In genomic region chr2:135913726-135914365, GRCh38 we compare ENCODE assay signal across 8 cellular contexts. TPM values are rescaled to one million over a fixed set of nuclear protein-coding genes. Genes with fewer than 3 reads are reported as not detected.
DNase-seq lines count a peak whose midpoint lies in the region; ATAC-seq and TF ChIP-seq lines count a peak whose summit lies in the region.

No MANE protein-coding gene starts in this region.

- H3K4me3 ChIP-seq in SU-DHL-6 (ENCODE audit: insufficient read depth, low read length, poor library complexity, severe bottlenecking): no peak overlapping the region
- no peak overlapping the region for H3K4me3 ChIP-seq in naive thymus-derived CD4-positive, alpha-beta T cell (ENCODE audit: low read length)

- no peaks in the 10 kb centered on the region for H3K9me3 Mint-ChIP-seq in activated CD8-positive, alpha-beta memory T cell treated with anti-CD3 and anti-CD28 coated beads, Interleukin-2, amount 10 ng/mL, durations not matched to agents 7 days and 5 days (ENCODE audit: low read depth)
- peaks cover 0 to under 1% (median 0%) of the 10 kb centered on the region in 11 donors for H3K9me3 Mint-ChIP-seq in naive thymus-derived CD4-positive, alpha-beta T cell

- no peaks in the 10 kb centered on the region for H3K9me3 ChIP-seq in SU-DHL-6 (ENCODE audit: insufficient read depth, low read length)
- no peaks in the 10 kb centered on the region for H3K9me3 ChIP-seq in naive thymus-derived CD4-positive, alpha-beta T cell (ENCODE audit: control insufficient read depth in 2 of 3, low read length in 3 of 3)

- peaks cover 54% of the 10 kb centered on the region for H3K36me3 ChIP-seq in SU-DHL-6 (ENCODE audit: low read length)
- H3K36me3 ChIP-seq in naive thymus-derived CD4-positive, alpha-beta T cell (ENCODE audit: control insufficient read depth in 2 of 3, insufficient read depth in 3 of 3, low read length in 3 of 3): peaks cover 4 to 18% (median 6%) of the 10 kb centered on the region in 3 experiments

- H3K27me3 Mint-ChIP-seq in activated CD8-positive, alpha-beta memory T cell treated with anti-CD3 and anti-CD28 coated beads, Interleukin-2, amount 10 ng/mL, durations not matched to agents 7 days and 5 days: no peaks in the 10 kb centered on the region
- no peaks in the 10 kb centered on the region for H3K27me3 Mint-ChIP-seq in naive thymus-derived CD4-positive, alpha-beta T cell

- peak overlapping the region; percentile 34 for H3K4me2 ChIP-seq in SU-DHL-6 (ENCODE audit: low read depth, low read length, poor library complexity, severe bottlenecking)

- POLR2A ChIA-PET in naive thymus-derived CD4-positive, alpha-beta T cell (lab: Charles Lee): interaction anchor here (0.6 to 2.2 kb wide), 9 partner anchors 11 to 473 kb away, joined by 3 to 17 read pairs (median 5); no protein-coding TSS in a partner anchor

- TF ChIP-seq CTCF in SU-DHL-6 (IDR thresholded peaks at IDR 0.05; ENCODE audit: insufficient read depth, low read length, poor library complexity, severe bottlenecking): peak; percentile 69

- H4K20me1 ChIP-seq in SU-DHL-6 (ENCODE audit: low read depth, low read length): no peaks in the 10 kb centered on the region

- H3K27ac ChIP-seq in SU-DHL-6 (ENCODE audit: low read depth, low read length): peak overlapping the region; percentile 73
- H3K27ac ChIP-seq in naive thymus-derived CD4-positive, alpha-beta T cell (ENCODE audit: low read depth, low read length): no peak overlapping the region

- DNase-seq in activated CD8-positive, alpha-beta memory T cell treated with anti-CD3 and anti-CD28 coated beads, Interleukin-2, amount 10 ng/mL, durations not matched to agents 7 days and 5 days: peak; percentile 47
- DNase-seq in activated CD8-positive, alpha-beta memory T cell treated with anti-CD3 and anti-CD28 coated beads, Interleukin-2, amount 50 U/mL, for 48 hours: no peak
- DNase-seq in KG1 (lab: John Stamatoyannopoulos, UW) (peak; percentile 33), dermis microvascular lymphatic vessel endothelial cell (ENCODE audit: low read depth in 2 of 2) (peak; percentile 21 to 51)
- DNase-seq in naive thymus-derived CD4-positive, alpha-beta T cell: peak in 7 of 9 donors; percentile 36 to 67 (median 60)

- CTCF ChIA-PET in activated CD8-positive, alpha-beta memory T cell treated with anti-CD3 and anti-CD28 coated beads, Interleukin-2, amount 10 ng/mL, durations not matched to agents 7 days and 5 days (lab: Charles Lee): interaction anchor here (0.6 to 7.4 kb wide), 33 partner anchors 8 to 510 kb away, joined by 3 to 109 read pairs (median 4); no protein-coding TSS in a partner anchor
- CTCF ChIA-PET in naive thymus-derived CD4-positive, alpha-beta T cell (lab: Charles Lee): interaction anchor here (0.6 to 7.9 kb wide), 20 partner anchors 9 to 484 kb away, joined by 3 to 270 read pairs (median 4); partner anchors contain the start of gene DARS1

- peak; percentile 45 for ATAC-seq in activated CD8-positive, alpha-beta memory T cell treated with anti-CD3 and anti-CD28 coated beads, Interleukin-2, amount 10 ng/mL, durations not matched to agents 7 days and 5 days
- ATAC-seq in naive thymus-derived CD4-positive, alpha-beta T cell: peak; percentile 63
- ATAC-seq in HG03520 (IDR thresholded peaks at IDR 0.05; ENCODE audit: unreplicated experiment): no peak
- no peak for ATAC-seq in GM18520 (IDR thresholded peaks at IDR 0.05; ENCODE audit: unreplicated experiment)

- H3K9ac ChIP-seq in SU-DHL-6 (ENCODE audit: low read length): peak overlapping the region; percentile 22; the same call in 1 of the 2 replicates

- H3K9me2 ChIP-seq in SU-DHL-6 (replicated peaks; ENCODE audit: insufficient read depth, low read length): no peaks in the 10 kb centered on the region

- H3K27ac Mint-ChIP-seq in activated CD8-positive, alpha-beta memory T cell treated with anti-CD3 and anti-CD28 coated beads, Interleukin-2, amount 10 ng/mL, durations not matched to agents 7 days and 5 days: no peak overlapping the region
- peak overlapping the region in 6 of 9 donors; percentile 34 to 82 (median 55) for H3K27ac Mint-ChIP-seq in naive thymus-derived CD4-positive, alpha-beta T cell

- H2AFZ ChIP-seq in SU-DHL-6 (ENCODE audit: low read depth, low read length, severe bottlenecking): no peak overlapping the region

- peaks cover 58% of the 10 kb centered on the region for H3F3A ChIP-seq in SU-DHL-6 (ENCODE audit: insufficient read depth)

- H3K79me2 ChIP-seq in SU-DHL-6 (ENCODE audit: insufficient read depth, low read length): no peaks in the 10 kb centered on the region; the same call in 1 of the 2 replicates

- no peaks in the 10 kb centered on the region for H3K27me3 ChIP-seq in SU-DHL-6 (ENCODE audit: low read length)
- no peaks in the 10 kb centered on the region for H3K27me3 ChIP-seq in naive thymus-derived CD4-positive, alpha-beta T cell (ENCODE audit: control insufficient read depth in 2 of 2, insufficient read depth in 2 of 2, low read length in 2 of 2)

- no peak overlapping the region for H3K4me3 Mint-ChIP-seq in activated CD8-positive, alpha-beta memory T cell treated with anti-CD3 and anti-CD28 coated beads, Interleukin-2, amount 10 ng/mL, durations not matched to agents 7 days and 5 days
- H3K4me3 Mint-ChIP-seq in naive thymus-derived CD4-positive, alpha-beta T cell: no peak overlapping the region

- peaks cover 15% of the 10 kb centered on the region for H3K4me1 Mint-ChIP-seq in activated CD8-positive, alpha-beta memory T cell treated with anti-CD3 and anti-CD28 coated beads, Interleukin-2, amount 10 ng/mL, durations not matched to agents 7 days and 5 days
- peaks cover 0 to 12% (median 3%) of the 10 kb centered on the region in 7 donors for H3K4me1 Mint-ChIP-seq in naive thymus-derived CD4-positive, alpha-beta T cell

- H3K4me1 ChIP-seq in naive thymus-derived CD4-positive, alpha-beta T cell (ENCODE audit: control insufficient read depth in 2 of 2, insufficient read depth in 2 of 2, low read length in 2 of 2): no peaks in the 10 kb centered on the region

- intact Hi-C loops in naive thymus-derived CD4-positive, alpha-beta T cell (cut with micrococcal nuclease): loop anchor here (1.0 to 10.0 kb wide), 4 partner anchors 37 to 753 kb away; partner anchors contain the start of gene MCM6 (in 1 of the 2)

- H3K36me3 Mint-ChIP-seq in activated CD8-positive, alpha-beta memory T cell treated with anti-CD3 and anti-CD28 coated beads, Interleukin-2, amount 10 ng/mL, durations not matched to agents 7 days and 5 days: peaks cover 27% of the 10 kb centered on the region
- peaks cover under 1 to 19% (median 16%) of the 10 kb centered on the region in 5 donors for H3K36me3 Mint-ChIP-seq in naive thymus-derived CD4-positive, alpha-beta T cell

RNA-seq across cellular contexts. Expression of gene MCM6, which starts 37.6 kb away (rescaled TPM):
- 100 to 1,000 TPM; 130 to 159 TPM for total RNA-seq in activated CD8-positive, alpha-beta memory T cell treated with anti-CD3 and anti-CD28 coated beads, Interleukin-2, amount 10 ng/mL, durations not matched to agents 7 days and 5 days
- total RNA-seq in dermis microvascular lymphatic vessel endothelial cell: 17.4 and 18.0 TPM in 2 replicates
- 100 to 1,000 TPM in 1 of 5 experiments, 10 to 100 TPM in 4; 12.1 to 105 (median 21.6) TPM for total RNA-seq in naive thymus-derived CD4-positive, alpha-beta T cell
- 10 to 100 TPM; 15.0 to 18.5 TPM for polyA plus RNA-seq in naive thymus-derived CD4-positive, alpha-beta T cell

Comparison
In these comparisons a context has a peak if more than half of its experiments do, and no peak if none do; other contexts are left out.
1. ATAC-seq: peak in activated CD8-positive, alpha-beta memory T cell treated with anti-CD3 and anti-CD28 coated beads, Interleukin-2, amount 10 ng/mL, durations not matched to agents 7 days and 5 days (single experiment) and naive thymus-derived CD4-positive, alpha-beta T cell (single experiment); none in HG03520 (single experiment) and GM18520 (single experiment).